Comparison of ENCODE assay signal across 1 cellular context in genomic region chr5:179231309-179231708, GRCh38.
TF ChIP-seq lines count a peak whose summit lies in the region.

No MANE protein-coding gene starts in this region.

TF ChIP-seq in HepG2, 621 proteins besides CTCF, POLR2A, EP300 and RAD21 (continued from another document):
- TF ChIP-seq STAG1 (CRISPR knock-in tag; IDR thresholded peaks at IDR 0.05) (no peak), ZNF17 (CRISPR knock-in tag; IDR thresholded peaks at IDR 0.05) (no peak), ONECUT2 (CRISPR knock-in tag; IDR thresholded peaks at IDR 0.05) (no peak), PREB (CRISPR knock-in tag; IDR thresholded peaks at IDR 0.05) (no peak), ZNF343 (CRISPR knock-in tag; IDR thresholded peaks at IDR 0.05) (no peak), ZKSCAN5 (CRISPR knock-in tag; IDR thresholded peaks at IDR 0.05) (no peak), POLR2AphosphoS5 (IDR thresholded peaks at IDR 0.05; ENCODE audit: low read depth, low read length) (no peak)
